ENCODE assay signal across 8 cellular contexts in genomic region chr10:132536241-132536963, GRCh38. TPM values are rescaled to one million over a fixed set of nuclear protein-coding genes. Genes with fewer than 3 reads are reported as not detected.
DNase-seq lines count a peak whose midpoint lies in the region; ATAC-seq, FAIRE-seq and TF ChIP-seq lines count a peak whose summit lies in the region.

No MANE protein-coding gene starts in this region.

- peaks cover 6% of the 10 kb centered on the region; the same call in 1 of the 2 replicates for H3K23me2 ChIP-seq in H1 (ENCODE audit: low read depth, low read length)

- 35% methylated on average over 29 of the region's 30 CpGs; no CpG with 5 or more reads in 1 of the 2 experiments for WGBS in H1 (ENCODE audit: extremely low coverage in 1 of 2, insufficient coverage in 1 of 2, insufficient read length in 1 of 2, insufficient replicate concordance in 2 of 2, low coverage in 1 of 2, low lambda C conversion rate in 2 of 2, missing lambda C conversion rate in 1 of 2), 2 experiments

- peaks cover 20% of the 10 kb centered on the region for H3K79me2 ChIP-seq in PC-9 (ENCODE audit: low read depth)
- H3K79me2 ChIP-seq in H1 (ENCODE audit: control insufficient read depth in 1 of 2, insufficient read depth in 2 of 2, low read length in 2 of 2), result peaks cover 0 to 11% of the 10 kb centered on the region in 2 experiments; a peak in 2 of 4 replicates

- no peaks in the 10 kb centered on the region for H3K9me2 ChIP-seq in PC-9 (ENCODE audit: insufficient read depth)

- H3K14ac ChIP-seq in H1 (ENCODE audit: insufficient read length), result no peak overlapping the region

- 0 out of 2 replicates have a peak overlapping the region, but pooled peaks have one; percentile 61 for H2BK15ac ChIP-seq in H1 (ENCODE audit: low read length)

- H3K4me3 ChIP-seq in BE2C (ENCODE audit: low read depth, low read length) (peak overlapping the region; percentile 60), PC-9 (peak overlapping the region; percentile 72), H1 (ENCODE audit: extremely low read depth in 1 of 4, insufficient read depth in 2 of 4, low read depth in 3 of 4, low read length in 4 of 4) (peak overlapping the region; percentile 62 to 73 (median 67)), muscle layer of colon (ENCODE audit: low read depth in 1 of 2, low read length in 2 of 2) (peak overlapping the region; percentile 48 to 53)

- no peak overlapping the region for H2AK5ac ChIP-seq in H1 (ENCODE audit: low read depth, low read length)

- no peak overlapping the region for H4K8ac ChIP-seq in H1 (ENCODE audit: extremely low read depth, insufficient read depth, low read length)

- H3K4me2 ChIP-seq in PC-9 (peak overlapping the region; percentile 92), H1 (ENCODE audit: insufficient read depth in 1 of 2, low read depth in 2 of 2, low read length in 2 of 2) (peak overlapping the region; percentile 78 to 91)

- no peak overlapping the region for H3K4ac ChIP-seq in H1 (replicated peaks; ENCODE audit: insufficient read length, low read depth, low read length)

- H4K20me1 ChIP-seq in PC-9 (ENCODE audit: insufficient read depth), result no peaks in the 10 kb centered on the region
- peaks cover 2 to 13% of the 10 kb centered on the region in 2 experiments for H4K20me1 ChIP-seq in H1 (replicated peaks in 1 of 2; ENCODE audit: control insufficient read depth in 1 of 2, insufficient read depth in 2 of 2, low read length in 2 of 2)

- H4K91ac ChIP-seq in H1 (replicated peaks; ENCODE audit: insufficient read length, low read length), result peak overlapping the region; percentile 29

- POLR2A ChIA-PET in PC-9 (lab: Charles Lee; ENCODE audit: unreplicated experiment), result no interaction called here
- POLR2A ChIA-PET in H1 (lab: Charles Lee; ENCODE audit: partially characterized antibody), result interaction anchor here (1.0 to 2.2 kb wide), 4 partner anchors 8 to 35 kb away, joined by 3 to 20 read pairs (median 5); no protein-coding TSS in a partner anchor

- H3K9me3 ChIP-seq in BE2C (no peaks in the 10 kb centered on the region), PC-9 (ENCODE audit: insufficient read depth, low read depth) (no peaks in the 10 kb centered on the region), H1 (ENCODE audit: insufficient read depth in 2 of 2, low read depth in 1 of 2, low read length in 1 of 2) (no peaks in the 10 kb centered on the region), muscle layer of colon (ENCODE audit: low read length) (no peaks in the 10 kb centered on the region)

- peak overlapping the region in 3 of 4 experiments; percentile 42 to 87 (median 65); a peak in 4 of 7 replicates for H3K9ac ChIP-seq in H1 (replicated peaks in 1 of 4; ENCODE audit: extremely low read depth in 1 of 4, low read depth in 3 of 4, low read length in 3 of 4)
- H3K9ac ChIP-seq in muscle layer of colon (ENCODE audit: low read length), result no peak overlapping the region

- H4K5ac ChIP-seq in H1 (ENCODE audit: insufficient read length, low read depth, low read length), result no peak overlapping the region

- H3K36me3 ChIP-seq in BE2C (no peaks in the 10 kb centered on the region), PC-9 (ENCODE audit: low read depth) (no peaks in the 10 kb centered on the region), H1 (ENCODE audit: control insufficient read depth in 2 of 4, insufficient read depth in 4 of 4, low read length in 3 of 4) (no peaks in the 10 kb centered on the region), muscle layer of colon (ENCODE audit: insufficient read depth, low read length) (no peaks in the 10 kb centered on the region)

- H3K56ac ChIP-seq in H1 (replicated peaks; ENCODE audit: insufficient read length, low read depth, low read length), result no peak overlapping the region

- H3F3A ChIP-seq in PC-9 (ENCODE audit: insufficient read depth, low read depth), result peaks cover 21% of the 10 kb centered on the region

- no peak for TF ChIP-seq POLR2A in H1 (IDR thresholded peaks at IDR 0.05; ENCODE audit: control extremely low read depth in 1 of 2, low read depth in 2 of 2, low read length in 2 of 2)

- H3K27me3 ChIP-seq in BE2C (no peaks in the 10 kb centered on the region), PC-9 (ENCODE audit: insufficient read depth, low read depth) (no peaks in the 10 kb centered on the region), H1 (replicated peaks in 1 of 4; ENCODE audit: control insufficient read depth in 3 of 4, extremely low read depth in 1 of 4, insufficient read depth in 3 of 4, low read length in 3 of 4) (peaks cover 0 to 9% (median 8%) of the 10 kb centered on the region in 4 experiments; a peak in 5 of 7 replicates), muscle layer of colon (ENCODE audit: control insufficient read depth in 1 of 2, insufficient read depth in 2 of 2, low read length in 2 of 2) (no peaks in the 10 kb centered on the region)

- H2AFZ ChIP-seq in PC-9 (peak overlapping the region; percentile 71; the same call in 1 of the 2 replicates), H1 (ENCODE audit: low read length) (no peak overlapping the region)

- TF ChIP-seq EP300 in H1 (IDR thresholded peaks at IDR 0.05; ENCODE audit: borderline replicate concordance in 1 of 2, low read depth in 2 of 2, low read length in 2 of 2), result no peak

- BruUV-seq in PC-9 (replicated peaks; lab: Mats Ljungman, UMichigan), result TSS peak; percentile 58

- no peaks in the 10 kb centered on the region for H3K4me1 ChIP-seq in BE2C
- peaks cover 47% of the 10 kb centered on the region for H3K4me1 ChIP-seq in PC-9 (replicated peaks; ENCODE audit: insufficient read depth)
- peaks cover 0 to 30% (median 16%) of the 10 kb centered on the region in 4 experiments; a peak in 6 of 7 replicates for H3K4me1 ChIP-seq in H1 (replicated peaks in 1 of 4; ENCODE audit: control insufficient read depth in 3 of 4, insufficient read depth in 4 of 4, low read length in 3 of 4)
- H3K4me1 ChIP-seq in muscle layer of colon (ENCODE audit: insufficient read depth, low read length), result peaks cover 34% of the 10 kb centered on the region

- no peak overlapping the region for H2BK20ac ChIP-seq in H1 (ENCODE audit: low read length)

- H3K27ac ChIP-seq in PC-9, result no peak overlapping the region
- H3K27ac ChIP-seq in H1 (ENCODE audit: low read depth, low read length), result peak overlapping the region; percentile 60; the same call in 1 of the 2 replicates
- peak overlapping the region; percentile 79 for H3K27ac ChIP-seq in muscle layer of colon (ENCODE audit: low read depth, low read length)

- TF ChIP-seq CTCF in BE2C (IDR thresholded peaks at IDR 0.05; ENCODE audit: low read depth, low read length) (no peak), PC-9 (conservative IDR thresholded peaks at IDR 0.05) (no peak), H1 (IDR thresholded peaks at IDR 0.05; ENCODE audit: control extremely low read depth in 1 of 3, insufficient read depth in 1 of 3, low read depth in 1 of 3, low read length in 3 of 3) (no peak)

- ATAC-seq in GM21717 (IDR thresholded peaks at IDR 0.05; ENCODE audit: unreplicated experiment) (peak; percentile 2), GM18517 (IDR thresholded peaks at IDR 0.05; ENCODE audit: unreplicated experiment) (no peak)

- DNase-seq in BE2C, result no peak
- peak; percentile 25 to 40 for DNase-seq in PC-9
- no peak for DNase-seq in H1 (ENCODE audit: low read depth in 1 of 2, low spot score in 2 of 2)
- DNase-seq in COR-L47 (lab: John Stamatoyannopoulos, UW), result no peak
- DNase-seq in stimulated activated naive CD4-positive, alpha-beta T cell treated with Interleukin-2 at 50 U/mL for 16 hours (lab: John Stamatoyannopoulos, UW), result no peak

- CTCF ChIA-PET in PC-9 (lab: Charles Lee), result no interaction called here
- CTCF ChIA-PET in H1 (lab: Charles Lee; ENCODE audit: partially characterized antibody), result interaction anchor here (0.9 to 1.8 kb wide), 6 partner anchors 13 to 77 kb away, joined by 3 to 7 read pairs (median 4); no protein-coding TSS in a partner anchor

- no peak overlapping the region for H3K23ac ChIP-seq in H1 (ENCODE audit: insufficient read length)

- no peak for TF ChIP-seq RAD21 in H1 (IDR thresholded peaks at IDR 0.05 in 1 of 2, conservative IDR thresholded peaks at IDR 0.05 in 1 of 2; ENCODE audit: low read depth in 2 of 2, low read length in 2 of 2)

- intact Hi-C loops in PC-9 (cut with micrococcal nuclease; ENCODE audit: unreplicated experiment), result loop anchor here (2.0 to 5.0 kb wide), 3 partner anchors 54 to 129 kb away; no protein-coding TSS in a partner anchor

- no peak overlapping the region for H2BK5ac ChIP-seq in H1 (ENCODE audit: low read depth, low read length)

- no peak overlapping the region for H2BK120ac ChIP-seq in H1 (replicated peaks; ENCODE audit: low read depth, low read length)

- no peak overlapping the region for H2BK12ac ChIP-seq in H1 (ENCODE audit: low read depth, low read length)

- FAIRE-seq in H1 (lab: Jason Lieb, UNC), result no peak

- peak overlapping the region; percentile 71; the same call in 1 of the 2 replicates for H3K18ac ChIP-seq in H1 (ENCODE audit: extremely low read depth, low read length)

- peaks cover 6% of the 10 kb centered on the region; the same call in 1 of the 2 replicates for H3K79me1 ChIP-seq in H1 (ENCODE audit: low read depth, low read length)

TF ChIP-seq in H1, 55 proteins besides CTCF, POLR2A, EP300 and RAD21:
- no peak for TF ChIP-seq KDM5A (IDR thresholded peaks at IDR 0.05; ENCODE audit: low read length)
- TF ChIP-seq ASH2L (IDR thresholded peaks at IDR 0.05; ENCODE audit: low read length), result peak; percentile 73
- no peak for TF ChIP-seq YY1 (IDR thresholded peaks at IDR 0.05; ENCODE audit: low read depth, low read length)
- no peak for TF ChIP-seq CBX8 (IDR thresholded peaks at IDR 0.05; ENCODE audit: borderline replicate concordance, low read depth, low read length)
- TF ChIP-seq JUND (IDR thresholded peaks at IDR 0.05; ENCODE audit: low read length), result no peak
- no peak for TF ChIP-seq TAF1 (IDR thresholded peaks at IDR 0.05; ENCODE audit: low read depth, low read length)
- TF ChIP-seq EZH2 (IDR thresholded peaks at IDR 0.05; ENCODE audit: low read depth, low read length, severe bottlenecking), result peak; percentile 45
- TF ChIP-seq SUZ12 (IDR thresholded peaks at IDR 0.05; ENCODE audit: low read length), result 0 out of 2 replicates have a peak, but pooled peaks have one; percentile 34

RNA-seq across cellular contexts. Expression of gene INPP5A, which starts 1.2 kb away (rescaled TPM):
- polyA plus RNA-seq in BE2C (2012; ENCODE audit: insufficient read depth, insufficient read length, low read depth), result 4.3 TPM
- total RNA-seq in PC-9 (2021), result 18.4 and 18.8 TPM in 2 replicates
- 25.5 and 27.5 TPM in 2 replicates for total RNA-seq in H1 (2021; fragmentation: NEBNext Ultra II Directional; extraction: Animal tissue kit (Norgen Biotek cat#: 25700))
- 16.8 and 19.7 TPM in 2 replicates for polyA plus RNA-seq in H1 (2011; rRNA removed)
- 15.9 TPM for polyA plus RNA-seq in H1 (2011; cell fraction: cytosol; rRNA removed)
- polyA plus RNA-seq in H1 (2011; cell fraction: nucleus; rRNA removed), result 12.0 TPM
- 16.0 to 19.8 TPM (median 18.0 TPM) in 4 replicates for polyA plus RNA-seq in H1 (2012, experiment 1 of 2)
- 19.3 TPM for polyA plus RNA-seq in H1 (2012, experiment 2 of 2)
- 15.4 TPM for polyA plus RNA-seq in H1 (2013, experiment 1 of 2)
- polyA plus RNA-seq in H1 (2013, experiment 2 of 2), result 14.7 TPM
- 21.6 and 22.1 TPM in 2 replicates for polyA minus RNA-seq in H1 (2011; rRNA and poly(A)+ RNA removed)
- 12.3 TPM for polyA minus RNA-seq in H1 (2011; cell fraction: cytosol; rRNA and poly(A)+ RNA removed)
- polyA minus RNA-seq in H1 (2011; cell fraction: nucleus; rRNA and poly(A)+ RNA removed), result 12.1 TPM

Comparison
In these comparisons a context has a peak if more than half of its experiments do, and no peak if none do; other contexts are left out.
1. DNase-seq: peak in PC-9 (2 of 2); none in BE2C (single experiment), H1 (0 of 2), COR-L47 (single experiment) and stimulated activated naive CD4-positive, alpha-beta T cell treated with Interleukin-2 at 50 U/mL for 16 hours (single experiment).
2. Peak in every context shown above with its lines, with median percentiles within 50 percentile points of each other: H3K4me3 ChIP-seq.